ENCODE assay signal across 1 cellular context in the genomic region with DNA sequence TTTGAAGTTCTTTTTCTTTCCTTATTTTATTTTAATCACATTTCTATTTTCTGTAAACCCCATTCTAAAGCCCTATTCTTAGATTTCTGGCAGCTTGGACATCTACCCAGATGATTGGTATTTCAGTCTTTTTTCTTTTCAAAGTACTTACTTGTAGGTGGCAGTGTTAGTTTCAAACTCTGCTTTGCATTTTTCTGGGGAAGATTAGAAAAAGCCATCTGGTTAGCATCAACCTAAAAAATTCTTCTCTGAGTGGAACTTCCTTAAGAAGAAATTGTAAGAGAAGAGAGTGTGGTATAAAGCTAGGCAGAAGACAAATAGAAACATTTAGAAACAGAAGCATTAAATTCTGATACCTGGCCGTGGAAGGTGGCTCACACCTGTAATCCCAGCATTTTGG.
TF ChIP-seq lines count a peak whose summit lies in the region.

No MANE protein-coding gene starts in this region.

TF ChIP-seq in GM23338, 12 proteins besides CTCF, POLR2A, EP300 and RAD21 (continued from another document):
- TF ChIP-seq, protein P1, sequence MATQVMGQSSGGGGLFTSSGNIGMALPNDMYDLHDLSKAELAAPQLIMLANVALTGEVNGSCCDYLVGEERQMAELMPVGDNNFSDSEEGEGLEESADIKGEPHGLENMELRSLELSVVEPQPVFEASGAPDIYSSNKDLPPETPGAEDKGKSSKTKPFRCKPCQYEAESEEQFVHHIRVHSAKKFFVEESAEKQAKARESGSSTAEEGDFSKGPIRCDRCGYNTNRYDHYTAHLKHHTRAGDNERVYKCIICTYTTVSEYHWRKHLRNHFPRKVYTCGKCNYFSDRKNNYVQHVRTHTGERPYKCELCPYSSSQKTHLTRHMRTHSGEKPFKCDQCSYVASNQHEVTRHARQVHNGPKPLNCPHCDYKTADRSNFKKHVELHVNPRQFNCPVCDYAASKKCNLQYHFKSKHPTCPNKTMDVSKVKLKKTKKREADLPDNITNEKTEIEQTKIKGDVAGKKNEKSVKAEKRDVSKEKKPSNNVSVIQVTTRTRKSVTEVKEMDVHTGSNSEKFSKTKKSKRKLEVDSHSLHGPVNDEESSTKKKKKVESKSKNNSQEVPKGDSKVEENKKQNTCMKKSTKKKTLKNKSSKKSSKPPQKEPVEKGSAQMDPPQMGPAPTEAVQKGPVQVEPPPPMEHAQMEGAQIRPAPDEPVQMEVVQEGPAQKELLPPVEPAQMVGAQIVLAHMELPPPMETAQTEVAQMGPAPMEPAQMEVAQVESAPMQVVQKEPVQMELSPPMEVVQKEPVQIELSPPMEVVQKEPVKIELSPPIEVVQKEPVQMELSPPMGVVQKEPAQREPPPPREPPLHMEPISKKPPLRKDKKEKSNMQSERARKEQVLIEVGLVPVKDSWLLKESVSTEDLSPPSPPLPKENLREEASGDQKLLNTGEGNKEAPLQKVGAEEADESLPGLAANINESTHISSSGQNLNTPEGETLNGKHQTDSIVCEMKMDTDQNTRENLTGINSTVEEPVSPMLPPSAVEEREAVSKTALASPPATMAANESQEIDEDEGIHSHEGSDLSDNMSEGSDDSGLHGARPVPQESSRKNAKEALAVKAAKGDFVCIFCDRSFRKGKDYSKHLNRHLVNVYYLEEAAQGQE (IDR thresholded peaks at IDR 0.05; ENCODE audit: unreplicated experiment): no peak
- TF ChIP-seq ZNF331 (CRISPR knock-in tag; IDR thresholded peaks at IDR 0.05; ENCODE audit: low read depth) (no peak), EZH2 (IDR thresholded peaks at IDR 0.05; ENCODE audit: low read depth, unreplicated experiment) (no peak), STAT1 (IDR thresholded peaks at IDR 0.05; ENCODE audit: unreplicated experiment) (no peak), EZH2phosphoT487 (IDR thresholded peaks at IDR 0.05; ENCODE audit: unreplicated experiment) (no peak), NANOG (IDR thresholded peaks at IDR 0.05; ENCODE audit: borderline replicate concordance) (no peak), POLR2AphosphoS5 (IDR thresholded peaks at IDR 0.05; ENCODE audit: low read depth) (no peak)
- TF ChIP-seq, protein P2, sequence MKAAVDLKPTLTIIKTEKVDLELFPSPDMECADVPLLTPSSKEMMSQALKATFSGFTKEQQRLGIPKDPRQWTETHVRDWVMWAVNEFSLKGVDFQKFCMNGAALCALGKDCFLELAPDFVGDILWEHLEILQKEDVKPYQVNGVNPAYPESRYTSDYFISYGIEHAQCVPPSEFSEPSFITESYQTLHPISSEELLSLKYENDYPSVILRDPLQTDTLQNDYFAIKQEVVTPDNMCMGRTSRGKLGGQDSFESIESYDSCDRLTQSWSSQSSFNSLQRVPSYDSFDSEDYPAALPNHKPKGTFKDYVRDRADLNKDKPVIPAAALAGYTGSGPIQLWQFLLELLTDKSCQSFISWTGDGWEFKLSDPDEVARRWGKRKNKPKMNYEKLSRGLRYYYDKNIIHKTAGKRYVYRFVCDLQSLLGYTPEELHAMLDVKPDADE (IDR thresholded peaks at IDR 0.05): no peak
TF ChIP-seq in GM23338: peak in this region for 0.
